Comparison of ENCODE assay signal across 21 cellular contexts in genomic region chr17:65599650-65600049, GRCh38. TPM values are rescaled to one million over a fixed set of nuclear protein-coding genes. Genes with fewer than 3 reads are reported as not detected.
A peak's percentile ranks its signal among the peaks of the same experiment; 100 is the strongest.
DNase-seq lines count a peak whose midpoint lies in the region; ATAC-seq, FAIRE-seq and TF ChIP-seq lines count a peak whose summit lies in the region.
"Had no signal": no experiment of that assay in that cellular context is flagged by ENCODE, and none has a peak within 500 bp of the region (broad histone marks: within the 10 kb centered on the region; RNA-seq: fewer than 3 reads in every experiment).

No MANE protein-coding gene starts in this region.

- H2BK15ac ChIP-seq in H1 (ENCODE audit: low read length): no peak overlapping the region

- H3K4me2 ChIP-seq in H1 (ENCODE audit: insufficient read depth in 1 of 2, low read depth in 2 of 2, low read length in 2 of 2): no peak overlapping the region
- H3K4me2 ChIP-seq: BLaER1, GM23338 had no signal

- no peak for TF ChIP-seq POLR2A in H1 (IDR thresholded peaks at IDR 0.05; ENCODE audit: control extremely low read depth in 1 of 2, low read depth in 2 of 2, low read length in 2 of 2)

- no peaks in the 10 kb centered on the region for H3K79me1 ChIP-seq in H1 (ENCODE audit: low read depth, low read length)

- no peak overlapping the region for H3K56ac ChIP-seq in H1 (replicated peaks; ENCODE audit: insufficient read length, low read depth, low read length)

- TF ChIP-seq EP300 in H1 (IDR thresholded peaks at IDR 0.05; ENCODE audit: borderline replicate concordance in 1 of 2, low read depth in 2 of 2, low read length in 2 of 2): no peak

- peaks cover 0 to 2% (median under 1%) of the 10 kb centered on the region in 4 experiments; a peak in 2 of 7 replicates for H3K4me1 ChIP-seq in H1 (replicated peaks in 1 of 4; ENCODE audit: control insufficient read depth in 3 of 4, insufficient read depth in 4 of 4, low read length in 3 of 4)
- H3K4me1 ChIP-seq: HAP-1 had no signal

- CTCF ChIA-PET in H1 (lab: Charles Lee; ENCODE audit: partially characterized antibody): no interaction called here

- no peak overlapping the region for H3K9ac ChIP-seq in H1 (replicated peaks in 1 of 4; ENCODE audit: extremely low read depth in 1 of 4, low read depth in 3 of 4, low read length in 3 of 4)
- H3K9ac ChIP-seq: BLaER1 had no signal

- no peak overlapping the region for H4K5ac ChIP-seq in H1 (ENCODE audit: insufficient read length, low read depth, low read length)

- no peak overlapping the region; the same call in 1 of the 2 replicates for H3K18ac ChIP-seq in H1 (ENCODE audit: extremely low read depth, low read length)

- no peak overlapping the region for H2AFZ ChIP-seq in H1 (ENCODE audit: low read length)
- H2AFZ ChIP-seq: GM23338 had no signal

- no peaks in the 10 kb centered on the region for H4K20me1 ChIP-seq in H1 (replicated peaks in 1 of 2; ENCODE audit: control insufficient read depth in 1 of 2, insufficient read depth in 2 of 2, low read length in 2 of 2)
- H4K20me1 ChIP-seq: BLaER1 had no signal

- no peaks in the 10 kb centered on the region for H3K36me3 ChIP-seq in H1 (ENCODE audit: control insufficient read depth in 2 of 4, insufficient read depth in 4 of 4, low read length in 3 of 4)
- H3K36me3 ChIP-seq: BLaER1, HAP-1 had no signal

- intact Hi-C loops in left ventricle myocardium superior (cut with micrococcal nuclease) (no loop called here), cardiac septum (cut with DNase I) (no loop called here)

- no peak overlapping the region for H3K4me3 ChIP-seq in H1 (ENCODE audit: extremely low read depth in 1 of 4, insufficient read depth in 2 of 4, low read depth in 3 of 4, low read length in 4 of 4)
- H3K4me3 ChIP-seq: BLaER1, GM23338, HAP-1 had no signal

- H2BK12ac ChIP-seq in H1 (ENCODE audit: low read depth, low read length): peak overlapping the region; percentile 71; the same call in 1 of the 2 replicates

- no peak overlapping the region; the same call in 1 of the 2 replicates for H2AK5ac ChIP-seq in H1 (ENCODE audit: low read depth, low read length)

- no peaks in the 10 kb centered on the region for H3K79me2 ChIP-seq in H1 (ENCODE audit: control insufficient read depth in 1 of 2, insufficient read depth in 2 of 2, low read length in 2 of 2)

- 0 out of 2 replicates have a peak overlapping the region, but pooled peaks have one; percentile 13 for H2BK20ac ChIP-seq in H1 (ENCODE audit: low read length)

- no peak for FAIRE-seq in H1 (lab: Jason Lieb, UNC)
- FAIRE-seq: GM12891, GM18507, H54 had no signal

- peak; percentile 64 for ATAC-seq in left ventricle myocardium superior
- ATAC-seq: CD8-positive, alpha-beta T cell; GM23338 had no signal

- H3K27me3 ChIP-seq in H1 (replicated peaks in 1 of 4; ENCODE audit: control insufficient read depth in 3 of 4, extremely low read depth in 1 of 4, insufficient read depth in 3 of 4, low read length in 3 of 4): no peaks in the 10 kb centered on the region
- H3K27me3 ChIP-seq: BLaER1 had no signal

- TF ChIP-seq RAD21 in H1 (IDR thresholded peaks at IDR 0.05 in 1 of 2, conservative IDR thresholded peaks at IDR 0.05 in 1 of 2; ENCODE audit: low read depth in 2 of 2, low read length in 2 of 2): no peak

- 86% methylated on average over 5 of the region's 5 CpGs; no CpG with 5 or more reads in 1 of the 2 experiments for WGBS in H1 (ENCODE audit: extremely low coverage in 1 of 2, insufficient coverage in 1 of 2, insufficient read length in 1 of 2, insufficient replicate concordance in 2 of 2, low coverage in 1 of 2, low lambda C conversion rate in 2 of 2, missing lambda C conversion rate in 1 of 2), 2 experiments

- no peak overlapping the region for H2BK120ac ChIP-seq in H1 (replicated peaks; ENCODE audit: low read depth, low read length)

- no peak for TF ChIP-seq CTCF in H1 (IDR thresholded peaks at IDR 0.05; ENCODE audit: control extremely low read depth in 1 of 3, insufficient read depth in 1 of 3, low read depth in 1 of 3, low read length in 3 of 3)

- no peak overlapping the region for H2BK5ac ChIP-seq in H1 (ENCODE audit: low read depth, low read length)

- no peak overlapping the region for H3K27ac ChIP-seq in H1 (ENCODE audit: low read depth, low read length)
- H3K27ac ChIP-seq: BLaER1, C4-2B had no signal

- no peak overlapping the region for H4K91ac ChIP-seq in H1 (replicated peaks; ENCODE audit: insufficient read length, low read length)

- no peak overlapping the region for H4K8ac ChIP-seq in H1 (ENCODE audit: extremely low read depth, insufficient read depth, low read length)

- POLR2A ChIA-PET in H1 (lab: Charles Lee; ENCODE audit: partially characterized antibody): no interaction called here

- no peaks in the 10 kb centered on the region for H3K23me2 ChIP-seq in H1 (ENCODE audit: low read depth, low read length)

- no peaks in the 10 kb centered on the region for H3K9me3 ChIP-seq in H1 (ENCODE audit: insufficient read depth in 2 of 2, low read depth in 1 of 2, low read length in 1 of 2)
- H3K9me3 ChIP-seq: BLaER1, Caco-2, HAP-1 had no signal

- no peak overlapping the region for H3K4ac ChIP-seq in H1 (replicated peaks; ENCODE audit: insufficient read length, low read depth, low read length)

- H3K14ac ChIP-seq in H1 (ENCODE audit: insufficient read length): no peak overlapping the region

- DNase-seq in left ventricle myocardium superior (no peak), cardiac septum (ENCODE audit: low spot score) (no peak), SHP77 treated with DMSO at 0.1 percent for 48 hours (lab: John Stamatoyannopoulos, UW) (peak; percentile 34), H1 (ENCODE audit: low read depth in 1 of 2, low spot score in 2 of 2) (no peak), RKO (ENCODE audit: low spot score) (no peak), SIG-M5 (lab: John Stamatoyannopoulos, UW) (no peak), NCI-H146 (lab: John Stamatoyannopoulos, UW) (no peak)
- DNase-seq: Caco-2; CD4-positive, CD25-positive, alpha-beta regulatory T cell; CD8-positive, alpha-beta T cell; DMS153; EL; GF-D8; HFFc6 had no signal

- H3K23ac ChIP-seq in H1 (ENCODE audit: insufficient read length): no peak overlapping the region

TF ChIP-seq in H1, 55 proteins besides CTCF, POLR2A, EP300 and RAD21:
- TF ChIP-seq EGR1 (IDR thresholded peaks at IDR 0.05; ENCODE audit: borderline replicate concordance, low read depth, low read length) (no peak), MAX (IDR thresholded peaks at IDR 0.05) (no peak), GTF2F1 (IDR thresholded peaks at IDR 0.05; ENCODE audit: borderline replicate concordance, low read depth, low read length) (no peak), RXRA (IDR thresholded peaks at IDR 0.05; ENCODE audit: insufficient read depth, low read depth, low read length) (no peak), TAF1 (IDR thresholded peaks at IDR 0.05; ENCODE audit: low read depth, low read length) (no peak), E2F6 (IDR thresholded peaks at IDR 0.05) (no peak), CBX8 (IDR thresholded peaks at IDR 0.05; ENCODE audit: borderline replicate concordance, low read depth, low read length) (no peak), SP4 (IDR thresholded peaks at IDR 0.05; ENCODE audit: low read length) (no peak)

RNA-seq across cellular contexts. Expression of gene AXIN2, which starts 38.2 kb away (rescaled TPM):
- 17.2 TPM for total RNA-seq in left ventricle myocardium superior
- 12.4 TPM for total RNA-seq in cardiac septum
- 31.7 and 33.4 TPM in 2 replicates for total RNA-seq in H1 (2021; fragmentation: NEBNext Ultra II Directional; extraction: Animal tissue kit (Norgen Biotek cat#: 25700))
- polyA plus RNA-seq in H1 (2011; rRNA removed): 17.7 and 24.2 TPM in 2 replicates
- 19.3 TPM for polyA plus RNA-seq in H1 (2011; cell fraction: cytosol; rRNA removed)
- polyA plus RNA-seq in H1 (2011; cell fraction: nucleus; rRNA removed): 36.2 TPM
- 18.3 to 25.8 TPM (median 20.3 TPM) in 4 replicates for polyA plus RNA-seq in H1 (2012, experiment 1 of 2)
- polyA plus RNA-seq in H1 (2012, experiment 2 of 2): 9.2 TPM
- polyA plus RNA-seq in H1 (2013, experiment 1 of 2): 17.7 TPM
- 15.4 TPM for polyA plus RNA-seq in H1 (2013, experiment 2 of 2)
- 14.1 and 21.3 TPM in 2 replicates for polyA minus RNA-seq in H1 (2011; rRNA and poly(A)+ RNA removed)
- polyA minus RNA-seq in H1 (2011; cell fraction: cytosol; rRNA and poly(A)+ RNA removed): 21.3 TPM
- polyA minus RNA-seq in H1 (2011; cell fraction: nucleus; rRNA and poly(A)+ RNA removed): 44.5 TPM
